1 cellular context compared by ENCODE assay signal in the genomic region with DNA sequence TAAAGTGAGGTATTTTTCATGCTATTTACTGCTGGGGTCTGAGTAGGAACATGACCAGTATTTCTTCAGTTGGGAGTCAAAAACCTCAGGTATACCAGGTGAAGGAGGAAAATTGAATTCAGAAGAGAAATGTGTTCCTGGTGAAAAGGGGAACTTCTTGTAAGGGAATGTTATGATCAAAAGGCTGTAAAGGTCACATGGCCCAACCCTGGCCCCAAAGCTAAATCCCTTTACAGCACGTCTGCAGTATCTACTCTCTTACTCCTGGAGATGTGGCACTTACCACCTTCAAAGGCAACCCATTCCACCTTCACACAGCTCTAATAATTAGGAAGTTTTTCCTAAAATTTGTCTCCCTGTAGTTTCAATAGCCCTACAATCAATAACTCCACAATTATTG.
A peak's percentile ranks its signal among the peaks of the same experiment; 100 is the strongest.
TF ChIP-seq lines count a peak whose summit lies in the region.

No MANE protein-coding gene starts in this region.

TF ChIP-seq in GM12878, 131 proteins besides CTCF, POLR2A, EP300 and RAD21 (continues in another document):
- TF ChIP-seq BHLHE40 (IDR thresholded peaks at IDR 0.05; ENCODE audit: borderline replicate concordance in 1 of 2, low read depth in 2 of 2, low read length in 1 of 2) (no peak), IKZF1 (conservative IDR thresholded peaks at IDR 0.05) (peak; percentile 35), HCFC1 (IDR thresholded peaks at IDR 0.05; ENCODE audit: low read length) (no peak), GATAD2B (conservative IDR thresholded peaks at IDR 0.05; ENCODE audit: low read depth) (no peak), KDM1A (IDR thresholded peaks at IDR 0.05; ENCODE audit: borderline replicate concordance) (no peak), RBBP5 (conservative IDR thresholded peaks at IDR 0.05) (no peak), ZNF207 (IDR thresholded peaks at IDR 0.05; ENCODE audit: borderline replicate concordance) (no peak), BMI1 (IDR thresholded peaks at IDR 0.05; ENCODE audit: borderline replicate concordance) (no peak), HDGF (IDR thresholded peaks at IDR 0.05) (peak; percentile 7; the same call in 1 of the 2 replicates), FOXM1 (IDR thresholded peaks at IDR 0.05; ENCODE audit: low read depth, low read length) (no peak), KAT2A (conservative IDR thresholded peaks at IDR 0.05; ENCODE audit: control insufficient read depth, low read depth, low read length) (no peak), ETV6 (conservative IDR thresholded peaks at IDR 0.05 in 1 of 2, IDR thresholded peaks at IDR 0.05 in 1 of 2; ENCODE audit: borderline replicate concordance in 1 of 2, low read depth in 1 of 2) (no peak), RB1 (IDR thresholded peaks at IDR 0.05; ENCODE audit: borderline replicate concordance) (no peak), ZNF217 (IDR thresholded peaks at IDR 0.05) (no peak), WRNIP1 (IDR thresholded peaks at IDR 0.05; ENCODE audit: borderline replicate concordance, low read depth, low read length) (no peak), MTA3 (IDR thresholded peaks at IDR 0.05; ENCODE audit: borderline replicate concordance, low read length) (no peak), PAX5 (IDR thresholded peaks at IDR 0.05; ENCODE audit: borderline replicate concordance, low read depth, low read length) (no peak), NR2F1 (conservative IDR thresholded peaks at IDR 0.05) (no peak; the same call in 1 of the 2 replicates), SMARCA5 (IDR thresholded peaks at IDR 0.05) (no peak), SUZ12 (IDR thresholded peaks at IDR 0.05; ENCODE audit: unreplicated experiment) (no peak), ZNF24 (IDR thresholded peaks at IDR 0.05) (no peak), RAD51 (IDR thresholded peaks at IDR 0.05) (peak; percentile 90), HDAC2 (IDR thresholded peaks at IDR 0.05) (no peak), DPF2 (IDR thresholded peaks at IDR 0.05) (0 out of 2 replicates have a peak, but pooled peaks have one; percentile 18), YY1 (IDR thresholded peaks at IDR 0.05; ENCODE audit: low read depth, low read length) (no peak), LARP7 (IDR thresholded peaks at IDR 0.05) (no peak), SREBF2 (IDR thresholded peaks at IDR 0.05; ENCODE audit: low read length) (no peak), NBN (IDR thresholded peaks at IDR 0.05) (peak; percentile 38; the same call in 1 of the 2 replicates), FOXK2 (IDR thresholded peaks at IDR 0.05) (no peak), SREBF1 (IDR thresholded peaks at IDR 0.05; ENCODE audit: low read length) (no peak), MEF2B (IDR thresholded peaks at IDR 0.05; ENCODE audit: partially characterized antibody, poor library complexity, severe bottlenecking) (no peak), TBL1XR1 (IDR thresholded peaks at IDR 0.05; ENCODE audit: low read depth, low read length) (no peak), CEBPB (IDR thresholded peaks at IDR 0.05; ENCODE audit: borderline replicate concordance in 1 of 2, low read depth in 2 of 2, low read length in 2 of 2) (no peak), CBFB (IDR thresholded peaks at IDR 0.05; ENCODE audit: low read depth) (no peak), CREM (IDR thresholded peaks at IDR 0.05; ENCODE audit: low read depth) (no peak), MYB (IDR thresholded peaks at IDR 0.05; ENCODE audit: borderline replicate concordance, low read depth, low read length) (no peak), BCL11A (IDR thresholded peaks at IDR 0.05; ENCODE audit: low read depth, low read length) (no peak), GABPA (IDR thresholded peaks at IDR 0.05; ENCODE audit: low read depth) (no peak)
- TF ChIP-seq, protein P1, sequence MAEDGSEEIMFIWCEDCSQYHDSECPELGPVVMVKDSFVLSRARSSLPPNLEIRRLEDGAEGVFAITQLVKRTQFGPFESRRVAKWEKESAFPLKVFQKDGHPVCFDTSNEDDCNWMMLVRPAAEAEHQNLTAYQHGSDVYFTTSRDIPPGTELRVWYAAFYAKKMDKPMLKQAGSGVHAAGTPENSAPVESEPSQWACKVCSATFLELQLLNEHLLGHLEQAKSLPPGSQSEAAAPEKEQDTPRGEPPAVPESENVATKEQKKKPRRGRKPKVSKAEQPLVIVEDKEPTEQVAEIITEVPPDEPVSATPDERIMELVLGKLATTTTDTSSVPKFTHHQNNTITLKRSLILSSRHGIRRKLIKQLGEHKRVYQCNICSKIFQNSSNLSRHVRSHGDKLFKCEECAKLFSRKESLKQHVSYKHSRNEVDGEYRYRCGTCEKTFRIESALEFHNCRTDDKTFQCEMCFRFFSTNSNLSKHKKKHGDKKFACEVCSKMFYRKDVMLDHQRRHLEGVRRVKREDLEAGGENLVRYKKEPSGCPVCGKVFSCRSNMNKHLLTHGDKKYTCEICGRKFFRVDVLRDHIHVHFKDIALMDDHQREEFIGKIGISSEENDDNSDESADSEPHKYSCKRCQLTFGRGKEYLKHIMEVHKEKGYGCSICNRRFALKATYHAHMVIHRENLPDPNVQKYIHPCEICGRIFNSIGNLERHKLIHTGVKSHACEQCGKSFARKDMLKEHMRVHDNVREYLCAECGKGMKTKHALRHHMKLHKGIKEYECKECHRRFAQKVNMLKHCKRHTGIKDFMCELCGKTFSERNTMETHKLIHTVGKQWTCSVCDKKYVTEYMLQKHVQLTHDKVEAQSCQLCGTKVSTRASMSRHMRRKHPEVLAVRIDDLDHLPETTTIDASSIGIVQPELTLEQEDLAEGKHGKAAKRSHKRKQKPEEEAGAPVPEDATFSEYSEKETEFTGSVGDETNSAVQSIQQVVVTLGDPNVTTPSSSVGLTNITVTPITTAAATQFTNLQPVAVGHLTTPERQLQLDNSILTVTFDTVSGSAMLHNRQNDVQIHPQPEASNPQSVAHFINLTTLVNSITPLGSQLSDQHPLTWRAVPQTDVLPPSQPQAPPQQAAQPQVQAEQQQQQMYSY (CRISPR knock-in tag; IDR thresholded peaks at IDR 0.05) = no peak
- TF ChIP-seq, protein P2, sequence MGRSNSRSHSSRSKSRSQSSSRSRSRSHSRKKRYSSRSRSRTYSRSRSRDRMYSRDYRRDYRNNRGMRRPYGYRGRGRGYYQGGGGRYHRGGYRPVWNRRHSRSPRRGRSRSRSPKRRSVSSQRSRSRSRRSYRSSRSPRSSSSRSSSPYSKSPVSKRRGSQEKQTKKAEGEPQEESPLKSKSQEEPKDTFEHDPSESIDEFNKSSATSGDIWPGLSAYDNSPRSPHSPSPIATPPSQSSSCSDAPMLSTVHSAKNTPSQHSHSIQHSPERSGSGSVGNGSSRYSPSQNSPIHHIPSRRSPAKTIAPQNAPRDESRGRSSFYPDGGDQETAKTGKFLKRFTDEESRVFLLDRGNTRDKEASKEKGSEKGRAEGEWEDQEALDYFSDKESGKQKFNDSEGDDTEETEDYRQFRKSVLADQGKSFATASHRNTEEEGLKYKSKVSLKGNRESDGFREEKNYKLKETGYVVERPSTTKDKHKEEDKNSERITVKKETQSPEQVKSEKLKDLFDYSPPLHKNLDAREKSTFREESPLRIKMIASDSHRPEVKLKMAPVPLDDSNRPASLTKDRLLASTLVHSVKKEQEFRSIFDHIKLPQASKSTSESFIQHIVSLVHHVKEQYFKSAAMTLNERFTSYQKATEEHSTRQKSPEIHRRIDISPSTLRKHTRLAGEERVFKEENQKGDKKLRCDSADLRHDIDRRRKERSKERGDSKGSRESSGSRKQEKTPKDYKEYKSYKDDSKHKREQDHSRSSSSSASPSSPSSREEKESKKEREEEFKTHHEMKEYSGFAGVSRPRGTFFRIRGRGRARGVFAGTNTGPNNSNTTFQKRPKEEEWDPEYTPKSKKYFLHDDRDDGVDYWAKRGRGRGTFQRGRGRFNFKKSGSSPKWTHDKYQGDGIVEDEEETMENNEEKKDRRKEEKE (IDR thresholded peaks at IDR 0.05) = no peak
- TF ChIP-seq, protein P3, sequence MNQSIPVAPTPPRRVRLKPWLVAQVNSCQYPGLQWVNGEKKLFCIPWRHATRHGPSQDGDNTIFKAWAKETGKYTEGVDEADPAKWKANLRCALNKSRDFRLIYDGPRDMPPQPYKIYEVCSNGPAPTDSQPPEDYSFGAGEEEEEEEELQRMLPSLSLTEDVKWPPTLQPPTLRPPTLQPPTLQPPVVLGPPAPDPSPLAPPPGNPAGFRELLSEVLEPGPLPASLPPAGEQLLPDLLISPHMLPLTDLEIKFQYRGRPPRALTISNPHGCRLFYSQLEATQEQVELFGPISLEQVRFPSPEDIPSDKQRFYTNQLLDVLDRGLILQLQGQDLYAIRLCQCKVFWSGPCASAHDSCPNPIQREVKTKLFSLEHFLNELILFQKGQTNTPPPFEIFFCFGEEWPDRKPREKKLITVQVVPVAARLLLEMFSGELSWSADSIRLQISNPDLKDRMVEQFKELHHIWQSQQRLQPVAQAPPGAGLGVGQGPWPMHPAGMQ (IDR thresholded peaks at IDR 0.05; ENCODE audit: borderline replicate concordance) = no peak
- TF ChIP-seq, protein P4, sequence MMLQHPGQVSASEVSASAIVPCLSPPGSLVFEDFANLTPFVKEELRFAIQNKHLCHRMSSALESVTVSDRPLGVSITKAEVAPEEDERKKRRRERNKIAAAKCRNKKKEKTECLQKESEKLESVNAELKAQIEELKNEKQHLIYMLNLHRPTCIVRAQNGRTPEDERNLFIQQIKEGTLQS (IDR thresholded peaks at IDR 0.05; ENCODE audit: borderline replicate concordance, extremely low read depth, low read depth, low read length) = no peak
- TF ChIP-seq, protein P5, sequence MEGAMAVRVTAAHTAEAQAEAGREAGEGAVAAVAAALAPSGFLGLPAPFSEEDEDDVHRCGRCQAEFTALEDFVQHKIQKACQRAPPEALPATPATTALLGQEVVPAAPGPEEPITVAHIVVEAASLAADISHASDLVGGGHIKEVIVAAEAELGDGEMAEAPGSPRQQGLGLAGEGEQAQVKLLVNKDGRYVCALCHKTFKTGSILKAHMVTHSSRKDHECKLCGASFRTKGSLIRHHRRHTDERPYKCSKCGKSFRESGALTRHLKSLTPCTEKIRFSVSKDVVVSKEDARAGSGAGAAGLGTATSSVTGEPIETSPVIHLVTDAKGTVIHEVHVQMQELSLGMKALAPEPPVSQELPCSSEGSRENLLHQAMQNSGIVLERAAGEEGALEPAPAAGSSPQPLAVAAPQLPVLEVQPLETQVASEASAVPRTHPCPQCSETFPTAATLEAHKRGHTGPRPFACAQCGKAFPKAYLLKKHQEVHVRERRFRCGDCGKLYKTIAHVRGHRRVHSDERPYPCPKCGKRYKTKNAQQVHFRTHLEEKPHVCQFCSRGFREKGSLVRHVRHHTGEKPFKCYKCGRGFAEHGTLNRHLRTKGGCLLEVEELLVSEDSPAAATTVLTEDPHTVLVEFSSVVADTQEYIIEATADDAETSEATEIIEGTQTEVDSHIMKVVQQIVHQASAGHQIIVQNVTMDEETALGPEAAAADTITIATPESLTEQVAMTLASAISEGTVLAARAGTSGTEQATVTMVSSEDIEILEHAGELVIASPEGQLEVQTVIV (IDR thresholded peaks at IDR 0.05; ENCODE audit: borderline replicate concordance, partially characterized antibody) = no peak
- TF ChIP-seq, protein P6, sequence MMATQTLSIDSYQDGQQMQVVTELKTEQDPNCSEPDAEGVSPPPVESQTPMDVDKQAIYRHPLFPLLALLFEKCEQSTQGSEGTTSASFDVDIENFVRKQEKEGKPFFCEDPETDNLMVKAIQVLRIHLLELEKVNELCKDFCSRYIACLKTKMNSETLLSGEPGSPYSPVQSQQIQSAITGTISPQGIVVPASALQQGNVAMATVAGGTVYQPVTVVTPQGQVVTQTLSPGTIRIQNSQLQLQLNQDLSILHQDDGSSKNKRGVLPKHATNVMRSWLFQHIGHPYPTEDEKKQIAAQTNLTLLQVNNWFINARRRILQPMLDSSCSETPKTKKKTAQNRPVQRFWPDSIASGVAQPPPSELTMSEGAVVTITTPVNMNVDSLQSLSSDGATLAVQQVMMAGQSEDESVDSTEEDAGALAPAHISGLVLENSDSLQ (IDR thresholded peaks at IDR 0.05) = no peak
- TF ChIP-seq, protein P7, sequence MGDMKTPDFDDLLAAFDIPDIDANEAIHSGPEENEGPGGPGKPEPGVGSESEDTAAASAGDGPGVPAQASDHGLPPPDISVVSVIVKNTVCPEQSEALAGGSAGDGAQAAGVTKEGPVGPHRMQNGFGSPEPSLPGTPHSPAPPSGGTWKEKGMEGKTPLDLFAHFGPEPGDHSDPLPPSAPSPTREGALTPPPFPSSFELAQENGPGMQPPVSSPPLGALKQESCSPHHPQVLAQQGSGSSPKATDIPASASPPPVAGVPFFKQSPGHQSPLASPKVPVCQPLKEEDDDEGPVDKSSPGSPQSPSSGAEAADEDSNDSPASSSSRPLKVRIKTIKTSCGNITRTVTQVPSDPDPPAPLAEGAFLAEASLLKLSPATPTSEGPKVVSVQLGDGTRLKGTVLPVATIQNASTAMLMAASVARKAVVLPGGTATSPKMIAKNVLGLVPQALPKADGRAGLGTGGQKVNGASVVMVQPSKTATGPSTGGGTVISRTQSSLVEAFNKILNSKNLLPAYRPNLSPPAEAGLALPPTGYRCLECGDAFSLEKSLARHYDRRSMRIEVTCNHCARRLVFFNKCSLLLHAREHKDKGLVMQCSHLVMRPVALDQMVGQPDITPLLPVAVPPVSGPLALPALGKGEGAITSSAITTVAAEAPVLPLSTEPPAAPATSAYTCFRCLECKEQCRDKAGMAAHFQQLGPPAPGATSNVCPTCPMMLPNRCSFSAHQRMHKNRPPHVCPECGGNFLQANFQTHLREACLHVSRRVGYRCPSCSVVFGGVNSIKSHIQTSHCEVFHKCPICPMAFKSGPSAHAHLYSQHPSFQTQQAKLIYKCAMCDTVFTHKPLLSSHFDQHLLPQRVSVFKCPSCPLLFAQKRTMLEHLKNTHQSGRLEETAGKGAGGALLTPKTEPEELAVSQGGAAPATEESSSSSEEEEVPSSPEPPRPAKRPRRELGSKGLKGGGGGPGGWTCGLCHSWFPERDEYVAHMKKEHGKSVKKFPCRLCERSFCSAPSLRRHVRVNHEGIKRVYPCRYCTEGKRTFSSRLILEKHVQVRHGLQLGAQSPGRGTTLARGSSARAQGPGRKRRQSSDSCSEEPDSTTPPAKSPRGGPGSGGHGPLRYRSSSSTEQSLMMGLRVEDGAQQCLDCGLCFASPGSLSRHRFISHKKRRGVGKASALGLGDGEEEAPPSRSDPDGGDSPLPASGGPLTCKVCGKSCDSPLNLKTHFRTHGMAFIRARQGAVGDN (IDR thresholded peaks at IDR 0.05) = no peak
- TF ChIP-seq, protein P8, sequence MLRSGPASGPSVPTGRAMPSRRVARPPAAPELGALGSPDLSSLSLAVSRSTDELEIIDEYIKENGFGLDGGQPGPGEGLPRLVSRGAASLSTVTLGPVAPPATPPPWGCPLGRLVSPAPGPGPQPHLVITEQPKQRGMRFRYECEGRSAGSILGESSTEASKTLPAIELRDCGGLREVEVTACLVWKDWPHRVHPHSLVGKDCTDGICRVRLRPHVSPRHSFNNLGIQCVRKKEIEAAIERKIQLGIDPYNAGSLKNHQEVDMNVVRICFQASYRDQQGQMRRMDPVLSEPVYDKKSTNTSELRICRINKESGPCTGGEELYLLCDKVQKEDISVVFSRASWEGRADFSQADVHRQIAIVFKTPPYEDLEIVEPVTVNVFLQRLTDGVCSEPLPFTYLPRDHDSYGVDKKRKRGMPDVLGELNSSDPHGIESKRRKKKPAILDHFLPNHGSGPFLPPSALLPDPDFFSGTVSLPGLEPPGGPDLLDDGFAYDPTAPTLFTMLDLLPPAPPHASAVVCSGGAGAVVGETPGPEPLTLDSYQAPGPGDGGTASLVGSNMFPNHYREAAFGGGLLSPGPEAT (IDR thresholded peaks at IDR 0.05; ENCODE audit: low read depth) = no peak; the same call in 1 of the 2 replicates
- TF ChIP-seq, protein P9, sequence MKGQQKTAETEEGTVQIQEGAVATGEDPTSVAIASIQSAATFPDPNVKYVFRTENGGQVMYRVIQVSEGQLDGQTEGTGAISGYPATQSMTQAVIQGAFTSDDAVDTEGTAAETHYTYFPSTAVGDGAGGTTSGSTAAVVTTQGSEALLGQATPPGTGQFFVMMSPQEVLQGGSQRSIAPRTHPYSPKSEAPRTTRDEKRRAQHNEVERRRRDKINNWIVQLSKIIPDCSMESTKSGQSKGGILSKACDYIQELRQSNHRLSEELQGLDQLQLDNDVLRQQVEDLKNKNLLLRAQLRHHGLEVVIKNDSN (IDR thresholded peaks at IDR 0.05; ENCODE audit: borderline replicate concordance, extremely low read length, insufficient read depth, low read depth, low read length) = no peak
